Comparison of ENCODE assay signal across 9 cellular contexts in genomic region chr17:41308251-41308917, GRCh38. TPM values are rescaled to one million over a fixed set of nuclear protein-coding genes. Genes with fewer than 3 reads are reported as not detected.
DNase-seq lines count a peak whose midpoint lies in the region; TF ChIP-seq lines count a peak whose summit lies in the region.
"Had no signal": no experiment of that assay in that cellular context is flagged by ENCODE, and none has a peak within 500 bp of the region (broad histone marks: within the 10 kb centered on the region; RNA-seq: fewer than 3 reads in every experiment).

No MANE protein-coding gene starts in this region.

- no peaks in the 10 kb centered on the region for H3K27me3 ChIP-seq in ovary

- H3K4me1 ChIP-seq in ovary (ENCODE audit: insufficient read depth) = no peaks in the 10 kb centered on the region
- H3K4me1 ChIP-seq: parathyroid adenoma had no signal

- H3K4me1 Mint-ChIP-seq in IgD-negative memory B cell = peaks cover 22 to 45% (median 34%) of the 10 kb centered on the region in 3 donors
- H3K4me1 Mint-ChIP-seq in activated CD4-positive, alpha-beta T cell treated with anti-CD3 and anti-CD28 coated beads, Interleukin-2, amount 10 ng/mL, durations not matched to agents 24 days and 14 days = peaks cover 27% of the 10 kb centered on the region

- TF ChIP-seq POLR2A in ovary (IDR thresholded peaks at IDR 0.05) = no peak

- TF ChIP-seq EP300 in ovary (IDR thresholded peaks at IDR 0.05) = no peak

- H3K36me3 Mint-ChIP-seq in IgD-negative memory B cell = no peaks in the 10 kb centered on the region
- no peaks in the 10 kb centered on the region for H3K36me3 Mint-ChIP-seq in activated CD4-positive, alpha-beta T cell treated with anti-CD3 and anti-CD28 coated beads, Interleukin-2, amount 10 ng/mL, durations not matched to agents 24 days and 14 days (ENCODE audit: low read depth)

- peaks cover 7% of the 10 kb centered on the region for H3K27me3 Mint-ChIP-seq in IgD-negative memory B cell
- H3K27me3 Mint-ChIP-seq in activated CD4-positive, alpha-beta T cell treated with anti-CD3 and anti-CD28 coated beads, Interleukin-2, amount 10 ng/mL, durations not matched to agents 24 days and 14 days = peaks cover 6% of the 10 kb centered on the region

- DNase-seq in Ammon's horn (ENCODE audit: low spot score) (peak; percentile 63), fibroblast of gingiva (ENCODE audit: low read depth) (peak; percentile 24), amniotic stem cell (lab: John Stamatoyannopoulos, UW) (no peak), ovary (no peak), cortex of kidney (lab: John Stamatoyannopoulos, UW) (no peak)
- peak; percentile 75 for DNase-seq in activated CD4-positive, alpha-beta T cell treated with anti-CD3 and anti-CD28 coated beads, Interleukin-2, amount 10 ng/mL, durations not matched to agents 24 days and 14 days
- peak in 2 of 3 donors; percentile 10 to 36 for DNase-seq in stimulated activated CD4-positive, alpha-beta T cell treated with anti-CD3 and anti-CD28 coated beads, Interleukin-12 subunit alpha, Interleukin-12 subunit beta, amount 100 ng/mL, for 48 hours (ENCODE audit: low read depth in 2 of 3, low spot score in 1 of 3)

- no peak overlapping the region for H3K4me3 ChIP-seq in ovary

- peak overlapping the region; percentile 76 to 94 (median 89) for H3K27ac Mint-ChIP-seq in IgD-negative memory B cell
- peak overlapping the region; percentile 18 for H3K27ac Mint-ChIP-seq in activated CD4-positive, alpha-beta T cell treated with anti-CD3 and anti-CD28 coated beads, Interleukin-2, amount 10 ng/mL, durations not matched to agents 24 days and 14 days

- no peak overlapping the region for H3K27ac ChIP-seq in ovary
- H3K27ac ChIP-seq: parathyroid adenoma had no signal

- H3K9me3 ChIP-seq in ovary = no peaks in the 10 kb centered on the region

- intact Hi-C loops in activated CD4-positive, alpha-beta T cell treated with anti-CD3 and anti-CD28 coated beads, Interleukin-2, amount 10 ng/mL, durations not matched to agents 24 days and 14 days (cut with micrococcal nuclease) = no loop called here
- intact Hi-C loops in ovary (cut with DNase I) = no loop called here

- WGBS in ovary, 3 donors = 70 to 79% (median 74%) methylated on average over 10 of the region's 10 CpGs

- H3K4me3 Mint-ChIP-seq in IgD-negative memory B cell = peak overlapping the region; percentile 21 to 77 (median 64)
- peak overlapping the region; percentile 38 for H3K4me3 Mint-ChIP-seq in activated CD4-positive, alpha-beta T cell treated with anti-CD3 and anti-CD28 coated beads, Interleukin-2, amount 10 ng/mL, durations not matched to agents 24 days and 14 days

- no peaks in the 10 kb centered on the region for H3K9me3 Mint-ChIP-seq in IgD-negative memory B cell
- no peaks in the 10 kb centered on the region for H3K9me3 Mint-ChIP-seq in activated CD4-positive, alpha-beta T cell treated with anti-CD3 and anti-CD28 coated beads, Interleukin-2, amount 10 ng/mL, durations not matched to agents 24 days and 14 days

- no peak for TF ChIP-seq CTCF in ovary (IDR thresholded peaks at IDR 0.05)

- H3K36me3 ChIP-seq in ovary = no peaks in the 10 kb centered on the region

RNA-seq across cellular contexts. Expression of gene KRTAP16-1, which starts 0.7 kb away (rescaled TPM):
- not detected for polyA plus RNA-seq in IgD-negative memory B cell
- not detected in 2 replicates for total RNA-seq in activated CD4-positive, alpha-beta T cell treated with anti-CD3 and anti-CD28 coated beads, Interleukin-2, amount 10 ng/mL, durations not matched to agents 24 days and 14 days
- total RNA-seq in ovary = not detected
- polyA plus RNA-seq in ovary = not detected

RNA-seq across cellular contexts. Expression of gene KRTAP29-1, which starts 5.7 kb away (rescaled TPM):
- polyA plus RNA-seq in IgD-negative memory B cell (not detected), ovary (not detected)
- not detected in 2 replicates for total RNA-seq in activated CD4-positive, alpha-beta T cell treated with anti-CD3 and anti-CD28 coated beads, Interleukin-2, amount 10 ng/mL, durations not matched to agents 24 days and 14 days
- not detected for total RNA-seq in ovary

RNA-seq across cellular contexts. Expression of gene KRTAP17-1, which starts 7.1 kb away (rescaled TPM):
- not detected for polyA plus RNA-seq in IgD-negative memory B cell
- not detected in 2 replicates for total RNA-seq in activated CD4-positive, alpha-beta T cell treated with anti-CD3 and anti-CD28 coated beads, Interleukin-2, amount 10 ng/mL, durations not matched to agents 24 days and 14 days
- total RNA-seq in ovary = not detected
- not detected for polyA plus RNA-seq in ovary

RNA-seq across cellular contexts. Expression of gene KRTAP9-7, which starts 32.9 kb away (rescaled TPM):
- polyA plus RNA-seq in IgD-negative memory B cell (not detected), ovary (not detected)
- not detected in 2 replicates for total RNA-seq in activated CD4-positive, alpha-beta T cell treated with anti-CD3 and anti-CD28 coated beads, Interleukin-2, amount 10 ng/mL, durations not matched to agents 24 days and 14 days
- total RNA-seq in ovary = not detected

RNA-seq across cellular contexts. Expression of gene KRT33A, which starts 42.2 kb away (rescaled TPM):
- polyA plus RNA-seq in IgD-negative memory B cell = not detected
- not detected in 2 replicates for total RNA-seq in activated CD4-positive, alpha-beta T cell treated with anti-CD3 and anti-CD28 coated beads, Interleukin-2, amount 10 ng/mL, durations not matched to agents 24 days and 14 days
- total RNA-seq in ovary = not detected
- polyA plus RNA-seq in ovary = not detected

Comparison
In these comparisons a context has a peak if more than half of its experiments do, and no peak if none do; other contexts are left out.
1. DNase-seq: peak in Ammon's horn (single experiment), activated CD4-positive, alpha-beta T cell treated with anti-CD3 and anti-CD28 coated beads, Interleukin-2, amount 10 ng/mL, durations not matched to agents 24 days and 14 days (single experiment), fibroblast of gingiva (single experiment) and stimulated activated CD4-positive, alpha-beta T cell treated with anti-CD3 and anti-CD28 coated beads, Interleukin-12 subunit alpha, Interleukin-12 subunit beta, amount 100 ng/mL, for 48 hours (2 of 3); none in amniotic stem cell (single experiment), ovary (0 of 5) and cortex of kidney (single experiment).